Comparison of ENCODE assay signal across 1 cellular context in genomic region chr16:85304337-85304736, GRCh38.
TF ChIP-seq lines count a peak whose summit lies in the region.

No MANE protein-coding gene starts in this region.

TF ChIP-seq in K562, 482 proteins besides CTCF, POLR2A, EP300 and RAD21 (continued from another document):
- TF ChIP-seq, protein P1, sequence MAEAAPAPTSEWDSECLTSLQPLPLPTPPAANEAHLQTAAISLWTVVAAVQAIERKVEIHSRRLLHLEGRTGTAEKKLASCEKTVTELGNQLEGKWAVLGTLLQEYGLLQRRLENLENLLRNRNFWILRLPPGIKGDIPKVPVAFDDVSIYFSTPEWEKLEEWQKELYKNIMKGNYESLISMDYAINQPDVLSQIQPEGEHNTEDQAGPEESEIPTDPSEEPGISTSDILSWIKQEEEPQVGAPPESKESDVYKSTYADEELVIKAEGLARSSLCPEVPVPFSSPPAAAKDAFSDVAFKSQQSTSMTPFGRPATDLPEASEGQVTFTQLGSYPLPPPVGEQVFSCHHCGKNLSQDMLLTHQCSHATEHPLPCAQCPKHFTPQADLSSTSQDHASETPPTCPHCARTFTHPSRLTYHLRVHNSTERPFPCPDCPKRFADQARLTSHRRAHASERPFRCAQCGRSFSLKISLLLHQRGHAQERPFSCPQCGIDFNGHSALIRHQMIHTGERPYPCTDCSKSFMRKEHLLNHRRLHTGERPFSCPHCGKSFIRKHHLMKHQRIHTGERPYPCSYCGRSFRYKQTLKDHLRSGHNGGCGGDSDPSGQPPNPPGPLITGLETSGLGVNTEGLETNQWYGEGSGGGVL (CRISPR knock-in tag; IDR thresholded peaks at IDR 0.05): no peak
- TF ChIP-seq NELFE (IDR thresholded peaks at IDR 0.05; ENCODE audit: insufficient read depth, insufficient read length) (no peak), ZNF431 (CRISPR knock-in tag; IDR thresholded peaks at IDR 0.05) (no peak), RBM34 (IDR thresholded peaks at IDR 0.05; ENCODE audit: borderline replicate concordance, insufficient read depth, low read length) (no peak)
- TF ChIP-seq, protein P2, sequence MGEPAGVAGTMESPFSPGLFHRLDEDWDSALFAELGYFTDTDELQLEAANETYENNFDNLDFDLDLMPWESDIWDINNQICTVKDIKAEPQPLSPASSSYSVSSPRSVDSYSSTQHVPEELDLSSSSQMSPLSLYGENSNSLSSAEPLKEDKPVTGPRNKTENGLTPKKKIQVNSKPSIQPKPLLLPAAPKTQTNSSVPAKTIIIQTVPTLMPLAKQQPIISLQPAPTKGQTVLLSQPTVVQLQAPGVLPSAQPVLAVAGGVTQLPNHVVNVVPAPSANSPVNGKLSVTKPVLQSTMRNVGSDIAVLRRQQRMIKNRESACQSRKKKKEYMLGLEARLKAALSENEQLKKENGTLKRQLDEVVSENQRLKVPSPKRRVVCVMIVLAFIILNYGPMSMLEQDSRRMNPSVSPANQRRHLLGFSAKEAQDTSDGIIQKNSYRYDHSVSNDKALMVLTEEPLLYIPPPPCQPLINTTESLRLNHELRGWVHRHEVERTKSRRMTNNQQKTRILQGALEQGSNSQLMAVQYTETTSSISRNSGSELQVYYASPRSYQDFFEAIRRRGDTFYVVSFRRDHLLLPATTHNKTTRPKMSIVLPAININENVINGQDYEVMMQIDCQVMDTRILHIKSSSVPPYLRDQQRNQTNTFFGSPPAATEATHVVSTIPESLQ (CRISPR knock-in tag; IDR thresholded peaks at IDR 0.05): no peak
